In genomic region chr19:14006766-14007562, GRCh38 we compare ENCODE assay signal across 8 cellular contexts. TPM values are rescaled to one million over a fixed set of nuclear protein-coding genes. Genes with fewer than 3 reads are reported as not detected.
DNase-seq lines count a peak whose midpoint lies in the region; ATAC-seq, FAIRE-seq and TF ChIP-seq lines count a peak whose summit lies in the region.

No MANE protein-coding gene starts in this region.

- no peak for TF ChIP-seq CTCF in MCF 10A (IDR thresholded peaks at IDR 0.05; ENCODE audit: unreplicated experiment)
- TF ChIP-seq CTCF in HepG2 (CRISPR knock-in tag; IDR thresholded peaks at IDR 0.05): 0 out of 2 replicates have a peak, but pooled peaks have one; percentile 7
- TF ChIP-seq CTCF in testis (IDR thresholded peaks at IDR 0.05): no peak

- FAIRE-seq in HepG2 (lab: Jason Lieb, UNC): no peak

- H3K4me2 ChIP-seq in HepG2 (ENCODE audit: low read depth, low read length): peak overlapping the region; percentile 99

- H3K9ac ChIP-seq in HepG2 (ENCODE audit: insufficient read depth, low read depth, low read length): peak overlapping the region; percentile 97

- H3K9me3 ChIP-seq in HepG2 (ENCODE audit: low read length): no peaks in the 10 kb centered on the region
- H3K9me3 ChIP-seq in testis: no peaks in the 10 kb centered on the region

- intact Hi-C loops in MCF 10A (cut with micrococcal nuclease) (loop anchor here (2.0 kb wide), 1 partner anchor 74 kb away; no protein-coding TSS in a partner anchor), HepG2 (cut with micrococcal nuclease; ENCODE audit: unreplicated experiment) (loop anchor here (1.0 to 5.0 kb wide), 2 partner anchors 55 to 65 kb away; partner anchors contain the start of genes DCAF15 and MISP3), testis (cut with DNase I; ENCODE audit: low total_unique reads) (no loop called here)

- H3K4me1 Mint-ChIP-seq in activated CD8-positive, alpha-beta memory T cell treated with anti-CD3 and anti-CD28 coated beads, Interleukin-2, amount 10 ng/mL, durations not matched to agents 7 days and 5 days: peaks cover 35% of the 10 kb centered on the region
- H3K4me1 Mint-ChIP-seq in MCF 10A (ENCODE audit: insufficient read depth, unreplicated experiment): peaks cover 4% of the 10 kb centered on the region

- H3K9me3 Mint-ChIP-seq in activated CD8-positive, alpha-beta memory T cell treated with anti-CD3 and anti-CD28 coated beads, Interleukin-2, amount 10 ng/mL, durations not matched to agents 7 days and 5 days (ENCODE audit: low read depth): no peaks in the 10 kb centered on the region
- H3K9me3 Mint-ChIP-seq in MCF 10A (ENCODE audit: unreplicated experiment): no peaks in the 10 kb centered on the region

- peak; percentile 32 for ATAC-seq in activated CD8-positive, alpha-beta memory T cell treated with anti-CD3 and anti-CD28 coated beads, Interleukin-2, amount 10 ng/mL, durations not matched to agents 7 days and 5 days
- peak; percentile 46 for ATAC-seq in HepG2

- H3K36me3 ChIP-seq in HepG2 (replicated peaks in 1 of 2; ENCODE audit: control insufficient read depth in 1 of 2, insufficient read depth in 2 of 2, low read length in 2 of 2) (no peaks in the 10 kb centered on the region; a peak in 1 of 5 replicates), testis (ENCODE audit: low read depth, missing control alignments) (no peaks in the 10 kb centered on the region)

- H3K36me3 Mint-ChIP-seq in activated CD8-positive, alpha-beta memory T cell treated with anti-CD3 and anti-CD28 coated beads, Interleukin-2, amount 10 ng/mL, durations not matched to agents 7 days and 5 days: no peaks in the 10 kb centered on the region
- peaks cover 18% of the 10 kb centered on the region for H3K36me3 Mint-ChIP-seq in MCF 10A (ENCODE audit: insufficient read depth, unreplicated experiment)

- no peak for TF ChIP-seq EP300 in HepG2 (IDR thresholded peaks at IDR 0.05; ENCODE audit: low read depth in 2 of 2, low read length in 2 of 2)
- TF ChIP-seq EP300 in HepG2 (CRISPR knock-in tag; IDR thresholded peaks at IDR 0.05; ENCODE audit: borderline replicate concordance): peak; percentile 38; the same call in 1 of the 2 replicates

- H4K20me1 ChIP-seq in HepG2 (ENCODE audit: insufficient read depth, low read length): no peaks in the 10 kb centered on the region; the same call in 1 of the 2 replicates

- no peaks in the 10 kb centered on the region for H3K27me3 Mint-ChIP-seq in activated CD8-positive, alpha-beta memory T cell treated with anti-CD3 and anti-CD28 coated beads, Interleukin-2, amount 10 ng/mL, durations not matched to agents 7 days and 5 days
- H3K27me3 Mint-ChIP-seq in MCF 10A (ENCODE audit: insufficient read depth, unreplicated experiment): no peaks in the 10 kb centered on the region

- TF ChIP-seq POLR2A in HepG2 (IDR thresholded peaks at IDR 0.05; ENCODE audit: insufficient read depth in 1 of 2, low read depth in 2 of 2, low read length in 2 of 2): peak; percentile 68 to 77
- TF ChIP-seq POLR2A in testis (IDR thresholded peaks at IDR 0.05): no peak

- H3K27ac ChIP-seq in HepG2 (ENCODE audit: extremely low read length, insufficient read depth, low read length): peak overlapping the region; percentile 96
- peak overlapping the region; percentile 94 to 98 for H3K27ac ChIP-seq in testis

- H3K4me1 ChIP-seq in HepG2 (ENCODE audit: insufficient read depth, low read length): peaks cover 19% of the 10 kb centered on the region
- peaks cover 23% of the 10 kb centered on the region for H3K4me1 ChIP-seq in testis

- H3K79me2 ChIP-seq in HepG2 (ENCODE audit: insufficient read depth, low read length): peaks cover 5% of the 10 kb centered on the region

- POLR2A ChIA-PET in HEK293T (lab: Yijun Ruan, JAX): interaction anchor here (0.7 to 2.5 kb wide), 16 partner anchors 8 to 275 kb away, joined by 3 to 16 read pairs (median 4); partner anchors contain the start of genes DCAF15, IL27RA, MISP3 and RLN3
- POLR2A ChIA-PET in MCF 10A (lab: Yijun Ruan, JAX): interaction anchor here (0.7 to 2.6 kb wide), 16 partner anchors 17 to 1163 kb away, joined by 3 to 14 read pairs (median 4); partner anchors contain the start of genes DCAF15 and IL27RA
- POLR2A ChIA-PET in HepG2 (lab: Yijun Ruan, JAX): interaction anchor here (0.8 to 1.8 kb wide), 12 partner anchors 8 to 160 kb away, joined by 3 to 15 read pairs (median 6); partner anchors contain the start of genes DCAF15, MISP3 and PRKACA

- H3K4me3 Mint-ChIP-seq in activated CD8-positive, alpha-beta memory T cell treated with anti-CD3 and anti-CD28 coated beads, Interleukin-2, amount 10 ng/mL, durations not matched to agents 7 days and 5 days: peak overlapping the region; percentile 97
- H3K4me3 Mint-ChIP-seq in MCF 10A (ENCODE audit: unreplicated experiment): peak overlapping the region; percentile 90

- peak overlapping the region; percentile 99 for H3K27ac Mint-ChIP-seq in activated CD8-positive, alpha-beta memory T cell treated with anti-CD3 and anti-CD28 coated beads, Interleukin-2, amount 10 ng/mL, durations not matched to agents 7 days and 5 days
- peak overlapping the region; percentile 100 for H3K27ac Mint-ChIP-seq in MCF 10A (ENCODE audit: low read depth, unreplicated experiment)

- peak; percentile 33; the same call in 1 of the 2 replicates for TF ChIP-seq RAD21 in HepG2 (CRISPR knock-in tag; IDR thresholded peaks at IDR 0.05)

- in situ Hi-C loops in HepG2 (cut with HindIII; ENCODE audit: extremely low pct_ligation_motif_present, low pct_unique_long_range_greater_than_20kb): no loop called here

- peak overlapping the region; percentile 82 for H2AFZ ChIP-seq in HepG2 (ENCODE audit: low read length)

- no peak for DNase-seq in activated CD8-positive, alpha-beta memory T cell treated with anti-CD3 and anti-CD28 coated beads, Interleukin-2, amount 10 ng/mL, durations not matched to agents 7 days and 5 days
- DNase-seq in activated CD8-positive, alpha-beta memory T cell treated with anti-CD3 and anti-CD28 coated beads, Interleukin-2, amount 50 U/mL, for 4 hours: no peak
- DNase-seq in HEK293T (ENCODE audit: extremely low spot score) (peak; percentile 70), NCI-H146 treated with DMSO at 0.1 percent for 48 hours (lab: John Stamatoyannopoulos, UW; ENCODE audit: unreplicated experiment) (peak; percentile 94), MCF 10A (ENCODE audit: unreplicated experiment) (no peak), HepG2 (ENCODE audit: low spot score) (no peak), testis (no peak), SKM-1 treated with dmso at 0.1 percent for 144 hours (lab: John Stamatoyannopoulos, UW; ENCODE audit: unreplicated experiment) (no peak)

- H3K4me3 ChIP-seq in HepG2 (replicated peaks in 1 of 3; ENCODE audit: insufficient read depth in 1 of 3, low read depth in 2 of 3, low read length in 3 of 3): peak overlapping the region; percentile 69 to 91 (median 87)
- H3K4me3 ChIP-seq in testis: peak overlapping the region; percentile 95 to 99

- 24% methylated on average over 17 of the region's 56 CpGs for WGBS in HepG2 (ENCODE audit: low lambda C conversion rate)
- WGBS in testis, 2 donors: 5 to 8% methylated on average over 15 to 42 of the region's 56 CpGs

- BruUV-seq in MCF 10A (replicated peaks; lab: Mats Ljungman, UMichigan) (TSS peak; percentile 76), HepG2 (replicated peaks; lab: Mats Ljungman, UMichigan) (TSS peak; percentile 84)

- H3K27me3 ChIP-seq in HepG2 (ENCODE audit: control insufficient read depth in 1 of 2, insufficient read depth in 2 of 2, low read length in 2 of 2) (no peaks in the 10 kb centered on the region; a peak in 1 of 5 replicates), testis (no peaks in the 10 kb centered on the region)

- CTCF ChIA-PET in activated CD8-positive, alpha-beta memory T cell treated with anti-CD3 and anti-CD28 coated beads, Interleukin-2, amount 10 ng/mL, durations not matched to agents 7 days and 5 days (lab: Charles Lee): interaction anchor here (1.0 to 2.9 kb wide), 9 partner anchors 25 to 145 kb away, joined by 3 to 19 read pairs (median 4); partner anchors contain the start of genes ASF1B, IL27RA and MISP3
- CTCF ChIA-PET in HEK293T (lab: Yijun Ruan, JAX): interaction anchor here (0.6 to 1.3 kb wide), 2 partner anchors 16 to 36 kb away, joined by 3 to 5 read pairs; no protein-coding TSS in a partner anchor
- CTCF ChIA-PET in MCF 10A (lab: Yijun Ruan, JAX): interaction anchor here (0.7 to 2.1 kb wide), 4 partner anchors 41 to 235 kb away, joined by 3 to 6 read pairs (median 3); partner anchors contain the start of gene MISP3
- CTCF ChIA-PET in HepG2 (lab: Yijun Ruan, JAX; ENCODE audit: low intra/inter-chr PET ratio, low total read pairs): no interaction called here

RNA-seq across cellular contexts. Expression of gene RFX1, which starts 0.8 kb away (rescaled TPM):
- 10 to 100 TPM; 16.0 to 17.8 TPM for total RNA-seq in activated CD8-positive, alpha-beta memory T cell treated with anti-CD3 and anti-CD28 coated beads, Interleukin-2, amount 10 ng/mL, durations not matched to agents 7 days and 5 days
- total RNA-seq in MCF 10A (2022): 16.8 and 17.7 TPM in 2 replicates
- total RNA-seq in HepG2 (2016; rRNA removed; fragmentation: Illumina TruSeq; extraction: Trizol): 1.3 and 1.4 TPM in 2 replicates
- 0.62 and 1.0 TPM in 2 replicates for total RNA-seq in HepG2 (2016; cell fraction: cytosol; rRNA removed; fragmentation: Illumina TruSeq; extraction: Trizol; ENCODE audit: low read depth)
- 1.2 and 1.9 TPM in 2 replicates for total RNA-seq in HepG2 (2016; cell fraction: insoluble cytoplasmic fraction; rRNA removed; fragmentation: Illumina TruSeq; extraction: Trizol)
- total RNA-seq in HepG2 (2016; cell fraction: membrane; rRNA removed; fragmentation: Illumina TruSeq; extraction: Trizol): 1.2 and 1.6 TPM in 2 replicates
- 2.1 and 2.3 TPM in 2 replicates for total RNA-seq in HepG2 (2016; cell fraction: nucleus; rRNA removed; fragmentation: Illumina TruSeq; extraction: Trizol)
- polyA plus RNA-seq in HepG2 (2011; rRNA removed): 0.56 and 1.1 TPM in 2 replicates
- polyA plus RNA-seq in HepG2 (2011; cell fraction: cytosol; rRNA removed): 0.14 and 0.17 TPM in 2 replicates
- 5.8 and 9.2 TPM in 2 replicates for polyA plus RNA-seq in HepG2 (2011; cell fraction: nucleus; rRNA removed)
- polyA plus RNA-seq in HepG2 (2012): 2.1 and 3.0 TPM in 2 replicates
- 0.23 and 0.45 TPM in 2 replicates for polyA plus RNA-seq in HepG2 (2016; cell fraction: cytosol; fragmentation: Illumina TruSeq; extraction: Trizol; ENCODE audit: low read depth)
- 1.9 and 3.5 TPM in 2 replicates for polyA plus RNA-seq in HepG2 (2016; cell fraction: insoluble cytoplasmic fraction; fragmentation: Illumina TruSeq; extraction: Trizol; ENCODE audit: low read depth)
- polyA plus RNA-seq in HepG2 (2016; cell fraction: membrane; fragmentation: Illumina TruSeq; extraction: Trizol; ENCODE audit: low read depth): 0.90 and 1.1 TPM in 2 replicates
- 8.9 and 9.5 TPM in 2 replicates for polyA plus RNA-seq in HepG2 (2016; cell fraction: nucleus; fragmentation: Illumina TruSeq; extraction: Trizol; ENCODE audit: insufficient read depth, low read depth)
- 1.2 and 1.4 TPM in 2 replicates for polyA minus RNA-seq in HepG2 (2011; rRNA and poly(A)+ RNA removed; ENCODE audit: low replicate concordance)
- 1.5 and 2.4 TPM in 2 replicates for polyA minus RNA-seq in HepG2 (2011; cell fraction: cytosol; rRNA and poly(A)+ RNA removed)
- polyA minus RNA-seq in HepG2 (2011; cell fraction: nucleus; rRNA and poly(A)+ RNA removed): 1.1 and 3.0 TPM in 2 replicates
- 10 to 100 TPM; 18.3 to 24.2 TPM for total RNA-seq in testis
- 40.9 TPM for polyA plus RNA-seq in testis (ENCODE audit: insufficient read depth, low read depth, low replicate concordance)

RNA-seq across cellular contexts. Expression of gene RLN3, which starts 21.0 kb away (rescaled TPM):
- not detected for total RNA-seq in activated CD8-positive, alpha-beta memory T cell treated with anti-CD3 and anti-CD28 coated beads, Interleukin-2, amount 10 ng/mL, durations not matched to agents 7 days and 5 days
- total RNA-seq in MCF 10A (2022): not detected in 2 replicates
- total RNA-seq in HepG2 (2016; rRNA removed; fragmentation: Illumina TruSeq; extraction: Trizol): not detected in 2 replicates
- total RNA-seq in HepG2 (2016; cell fraction: cytosol; rRNA removed; fragmentation: Illumina TruSeq; extraction: Trizol; ENCODE audit: low read depth): not detected in 2 replicates
- total RNA-seq in HepG2 (2016; cell fraction: insoluble cytoplasmic fraction; rRNA removed; fragmentation: Illumina TruSeq; extraction: Trizol): not detected in 2 replicates
- total RNA-seq in HepG2 (2016; cell fraction: membrane; rRNA removed; fragmentation: Illumina TruSeq; extraction: Trizol): not detected in 2 replicates
- not detected in 2 replicates for total RNA-seq in HepG2 (2016; cell fraction: nucleus; rRNA removed; fragmentation: Illumina TruSeq; extraction: Trizol)
- polyA plus RNA-seq in HepG2 (2011; rRNA removed): not detected in 2 replicates
- polyA plus RNA-seq in HepG2 (2011; cell fraction: cytosol; rRNA removed): not detected in 2 replicates
- polyA plus RNA-seq in HepG2 (2011; cell fraction: nucleus; rRNA removed): not detected in 2 replicates
- not detected in 2 replicates for polyA plus RNA-seq in HepG2 (2012)
- not detected in 2 replicates for polyA plus RNA-seq in HepG2 (2016; cell fraction: cytosol; fragmentation: Illumina TruSeq; extraction: Trizol; ENCODE audit: low read depth)
- not detected in 2 replicates for polyA plus RNA-seq in HepG2 (2016; cell fraction: insoluble cytoplasmic fraction; fragmentation: Illumina TruSeq; extraction: Trizol; ENCODE audit: low read depth)
- not detected in 2 replicates for polyA plus RNA-seq in HepG2 (2016; cell fraction: membrane; fragmentation: Illumina TruSeq; extraction: Trizol; ENCODE audit: low read depth)
- polyA plus RNA-seq in HepG2 (2016; cell fraction: nucleus; fragmentation: Illumina TruSeq; extraction: Trizol; ENCODE audit: insufficient read depth, low read depth): not detected in 2 replicates
- polyA minus RNA-seq in HepG2 (2011; rRNA and poly(A)+ RNA removed; ENCODE audit: low replicate concordance): not detected in 2 replicates
- polyA minus RNA-seq in HepG2 (2011; cell fraction: cytosol; rRNA and poly(A)+ RNA removed): not detected in 2 replicates
- not detected in 2 replicates for polyA minus RNA-seq in HepG2 (2011; cell fraction: nucleus; rRNA and poly(A)+ RNA removed)
- total RNA-seq in testis: not detected
- polyA plus RNA-seq in testis (ENCODE audit: insufficient read depth, low read depth, low replicate concordance): 1.7 TPM

RNA-seq across cellular contexts. Expression of gene IL27RA, which starts 24.6 kb away (rescaled TPM):
- total RNA-seq in activated CD8-positive, alpha-beta memory T cell treated with anti-CD3 and anti-CD28 coated beads, Interleukin-2, amount 10 ng/mL, durations not matched to agents 7 days and 5 days: 10 to 100 TPM; 29.7 to 60.3 TPM
- total RNA-seq in MCF 10A (2022) (1.7 and 2.7 TPM in 2 replicates), HepG2 (2016; rRNA removed; fragmentation: Illumina TruSeq; extraction: Trizol) (3.4 and 8.1 TPM in 2 replicates), testis (1 to 10 TPM; 3.5 to 4.9 TPM)
- 1.0 and 1.4 TPM in 2 replicates for total RNA-seq in HepG2 (2016; cell fraction: cytosol; rRNA removed; fragmentation: Illumina TruSeq; extraction: Trizol; ENCODE audit: low read depth)
- total RNA-seq in HepG2 (2016; cell fraction: insoluble cytoplasmic fraction; rRNA removed; fragmentation: Illumina TruSeq; extraction: Trizol): 3.0 and 8.3 TPM in 2 replicates
- 2.5 and 2.7 TPM in 2 replicates for total RNA-seq in HepG2 (2016; cell fraction: membrane; rRNA removed; fragmentation: Illumina TruSeq; extraction: Trizol)
- total RNA-seq in HepG2 (2016; cell fraction: nucleus; rRNA removed; fragmentation: Illumina TruSeq; extraction: Trizol): 6.3 and 7.8 TPM in 2 replicates
- polyA plus RNA-seq in HepG2 (2011; rRNA removed) (3.5 and 5.4 TPM in 2 replicates), testis (ENCODE audit: insufficient read depth, low read depth, low replicate concordance) (5.2 TPM)
- 3.1 and 3.5 TPM in 2 replicates for polyA plus RNA-seq in HepG2 (2011; cell fraction: cytosol; rRNA removed)
- polyA plus RNA-seq in HepG2 (2011; cell fraction: nucleus; rRNA removed): 2.7 and 3.5 TPM in 2 replicates
- polyA plus RNA-seq in HepG2 (2012): 1.8 and 3.6 TPM in 2 replicates
- 0.75 and 0.87 TPM in 2 replicates for polyA plus RNA-seq in HepG2 (2016; cell fraction: cytosol; fragmentation: Illumina TruSeq; extraction: Trizol; ENCODE audit: low read depth)
- 2.7 and 3.1 TPM in 2 replicates for polyA plus RNA-seq in HepG2 (2016; cell fraction: insoluble cytoplasmic fraction; fragmentation: Illumina TruSeq; extraction: Trizol; ENCODE audit: low read depth)
- 1.7 and 2.1 TPM in 2 replicates for polyA plus RNA-seq in HepG2 (2016; cell fraction: membrane; fragmentation: Illumina TruSeq; extraction: Trizol; ENCODE audit: low read depth)
- polyA plus RNA-seq in HepG2 (2016; cell fraction: nucleus; fragmentation: Illumina TruSeq; extraction: Trizol; ENCODE audit: insufficient read depth, low read depth): 10.9 and 11.1 TPM in 2 replicates
- 5.4 and 21.7 TPM in 2 replicates for polyA minus RNA-seq in HepG2 (2011; rRNA and poly(A)+ RNA removed; ENCODE audit: low replicate concordance)
- polyA minus RNA-seq in HepG2 (2011; cell fraction: cytosol; rRNA and poly(A)+ RNA removed): 1.9 and 2.9 TPM in 2 replicates
- polyA minus RNA-seq in HepG2 (2011; cell fraction: nucleus; rRNA and poly(A)+ RNA removed): 1.1 and 1.3 TPM in 2 replicates

RNA-seq across cellular contexts. Expression of gene DCAF15, which starts 54.7 kb away (rescaled TPM):
- 10 to 100 TPM; 82.5 to 94.3 TPM for total RNA-seq in activated CD8-positive, alpha-beta memory T cell treated with anti-CD3 and anti-CD28 coated beads, Interleukin-2, amount 10 ng/mL, durations not matched to agents 7 days and 5 days
- total RNA-seq in MCF 10A (2022) (17.6 and 19.3 TPM in 2 replicates), HepG2 (2016; rRNA removed; fragmentation: Illumina TruSeq; extraction: Trizol) (8.5 and 14.0 TPM in 2 replicates), testis (10 to 100 TPM; 79.3 to 82.6 TPM)
- total RNA-seq in HepG2 (2016; cell fraction: cytosol; rRNA removed; fragmentation: Illumina TruSeq; extraction: Trizol; ENCODE audit: low read depth): 11.3 and 12.1 TPM in 2 replicates
- 7.3 and 14.2 TPM in 2 replicates for total RNA-seq in HepG2 (2016; cell fraction: insoluble cytoplasmic fraction; rRNA removed; fragmentation: Illumina TruSeq; extraction: Trizol)
- 13.3 and 15.4 TPM in 2 replicates for total RNA-seq in HepG2 (2016; cell fraction: membrane; rRNA removed; fragmentation: Illumina TruSeq; extraction: Trizol)
- 12.9 and 17.6 TPM in 2 replicates for total RNA-seq in HepG2 (2016; cell fraction: nucleus; rRNA removed; fragmentation: Illumina TruSeq; extraction: Trizol)
- polyA plus RNA-seq in HepG2 (2011; rRNA removed) (13.5 and 13.6 TPM in 2 replicates), testis (ENCODE audit: insufficient read depth, low read depth, low replicate concordance) (151 TPM)
- 5.9 and 10.2 TPM in 2 replicates for polyA plus RNA-seq in HepG2 (2011; cell fraction: cytosol; rRNA removed)
- polyA plus RNA-seq in HepG2 (2011; cell fraction: nucleus; rRNA removed): 69.0 and 111 TPM in 2 replicates
- polyA plus RNA-seq in HepG2 (2012): 9.5 and 10.5 TPM in 2 replicates
- polyA plus RNA-seq in HepG2 (2016; cell fraction: cytosol; fragmentation: Illumina TruSeq; extraction: Trizol; ENCODE audit: low read depth): 8.3 and 9.9 TPM in 2 replicates
- polyA plus RNA-seq in HepG2 (2016; cell fraction: insoluble cytoplasmic fraction; fragmentation: Illumina TruSeq; extraction: Trizol; ENCODE audit: low read depth): 15.3 and 20.8 TPM in 2 replicates
- 8.6 TPM in 2 replicates for polyA plus RNA-seq in HepG2 (2016; cell fraction: membrane; fragmentation: Illumina TruSeq; extraction: Trizol; ENCODE audit: low read depth)
- polyA plus RNA-seq in HepG2 (2016; cell fraction: nucleus; fragmentation: Illumina TruSeq; extraction: Trizol; ENCODE audit: insufficient read depth, low read depth): 52.7 and 54.2 TPM in 2 replicates
- polyA minus RNA-seq in HepG2 (2011; rRNA and poly(A)+ RNA removed; ENCODE audit: low replicate concordance): 18.8 and 26.1 TPM in 2 replicates
- 6.5 and 8.8 TPM in 2 replicates for polyA minus RNA-seq in HepG2 (2011; cell fraction: cytosol; rRNA and poly(A)+ RNA removed)
- polyA minus RNA-seq in HepG2 (2011; cell fraction: nucleus; rRNA and poly(A)+ RNA removed): 12.1 and 15.6 TPM in 2 replicates

RNA-seq across cellular contexts. Expression of gene PALM3, which starts 54.9 kb away (rescaled TPM):
- total RNA-seq in activated CD8-positive, alpha-beta memory T cell treated with anti-CD3 and anti-CD28 coated beads, Interleukin-2, amount 10 ng/mL, durations not matched to agents 7 days and 5 days: not detected
- total RNA-seq in MCF 10A (2022) (not detected in 2 replicates), HepG2 (2016; rRNA removed; fragmentation: Illumina TruSeq; extraction: Trizol) (2.4 and 2.5 TPM in 2 replicates), testis (10 to 100 TPM; 21.3 to 34.6 TPM)
- 0.20 and 0.26 TPM in 2 replicates for total RNA-seq in HepG2 (2016; cell fraction: cytosol; rRNA removed; fragmentation: Illumina TruSeq; extraction: Trizol; ENCODE audit: low read depth)
- 1.6 and 3.8 TPM in 2 replicates for total RNA-seq in HepG2 (2016; cell fraction: insoluble cytoplasmic fraction; rRNA removed; fragmentation: Illumina TruSeq; extraction: Trizol)
- total RNA-seq in HepG2 (2016; cell fraction: membrane; rRNA removed; fragmentation: Illumina TruSeq; extraction: Trizol): 0.87 and 1.2 TPM in 2 replicates
- total RNA-seq in HepG2 (2016; cell fraction: nucleus; rRNA removed; fragmentation: Illumina TruSeq; extraction: Trizol): 1.1 and 2.3 TPM in 2 replicates
- polyA plus RNA-seq in HepG2 (2011; rRNA removed) (0.79 and 1.0 TPM in 2 replicates), testis (ENCODE audit: insufficient read depth, low read depth, low replicate concordance) (18.4 TPM)
- polyA plus RNA-seq in HepG2 (2011; cell fraction: cytosol; rRNA removed): 0.29 and 0.46 TPM in 2 replicates
- polyA plus RNA-seq in HepG2 (2011; cell fraction: nucleus; rRNA removed): 2.5 and 3.9 TPM in 2 replicates
- polyA plus RNA-seq in HepG2 (2012): 2.2 and 2.4 TPM in 2 replicates
- polyA plus RNA-seq in HepG2 (2016; cell fraction: cytosol; fragmentation: Illumina TruSeq; extraction: Trizol; ENCODE audit: low read depth): 0.37 and 0.50 TPM in 2 replicates
- 4.3 and 4.7 TPM in 2 replicates for polyA plus RNA-seq in HepG2 (2016; cell fraction: insoluble cytoplasmic fraction; fragmentation: Illumina TruSeq; extraction: Trizol; ENCODE audit: low read depth)
- polyA plus RNA-seq in HepG2 (2016; cell fraction: membrane; fragmentation: Illumina TruSeq; extraction: Trizol; ENCODE audit: low read depth): 0.80 and 1.7 TPM in 2 replicates
- polyA plus RNA-seq in HepG2 (2016; cell fraction: nucleus; fragmentation: Illumina TruSeq; extraction: Trizol; ENCODE audit: insufficient read depth, low read depth): 10.3 and 11.9 TPM in 2 replicates
- polyA minus RNA-seq in HepG2 (2011; rRNA and poly(A)+ RNA removed; ENCODE audit: low replicate concordance): 0.62 TPM in 1 of 2 replicates, not detected in the other
- not detected in 2 replicates for polyA minus RNA-seq in HepG2 (2011; cell fraction: cytosol; rRNA and poly(A)+ RNA removed)
- 0.25 and 0.39 TPM in 2 replicates for polyA minus RNA-seq in HepG2 (2011; cell fraction: nucleus; rRNA and poly(A)+ RNA removed)

Comparison
In these comparisons a context has a peak if more than half of its experiments do, and no peak if none do; other contexts are left out.
1. DNase-seq: peak in HEK293T (single experiment) and NCI-H146 treated with DMSO at 0.1 percent for 48 hours (single experiment); none in activated CD8-positive, alpha-beta memory T cell treated with anti-CD3 and anti-CD28 coated beads, Interleukin-2, amount 10 ng/mL, durations not matched to agents 7 days and 5 days (single experiment), activated CD8-positive, alpha-beta memory T cell treated with anti-CD3 and anti-CD28 coated beads, Interleukin-2, amount 50 U/mL, for 4 hours (single experiment), MCF 10A (single experiment), HepG2 (single experiment), testis (single experiment) and SKM-1 treated with dmso at 0.1 percent for 144 hours (single experiment).